Comparison of ENCODE assay signal across 15 cellular contexts in genomic region chr15:58523634-58524033, GRCh38.
"Had no signal": no experiment of that assay in that cellular context is flagged by ENCODE, and none has a peak within 500 bp of the region (broad histone marks: within the 10 kb centered on the region; RNA-seq: fewer than 3 reads in every experiment).

No MANE protein-coding gene starts in this region.

- H3K9me3 ChIP-seq: lower lobe of right lung, SJCRH30 had no signal

- H3K27me3 ChIP-seq: SJCRH30 had no signal

- H3K27ac ChIP-seq: lower lobe of right lung, SJCRH30 had no signal

- ATAC-seq: activated CD8-positive, alpha-beta T cell treated with anti-CD3 and anti-CD28 coated beads for 36 hours; activated naive CD4-positive, alpha-beta T cell treated with anti-CD3 and anti-CD28 coated beads, Interleukin-2, amount 50 U/mL, for 72 hours; activated T-cell treated with anti-CD3 and anti-CD28 coated beads, Interleukin-2, amount 50 U/mL, for 4 hours; natural killer cell treated with Interleukin-12 subunit alpha and Interleukin-12 subunit beta and Interleukin-15 and Interleukin-18, amount 100 ng/mL, for 72 hours had no signal

- H3K36me3 ChIP-seq: lower lobe of right lung, SJCRH30 had no signal

- DNase-seq: activated CD4-positive, alpha-beta T cell treated with anti-CD3 and anti-CD28 coated beads, Interleukin-2, amount 10 ng/mL, durations not matched to agents 24 days and 14 days; activated CD4-positive, CD25-positive, alpha-beta regulatory T cell; activated CD8-positive, alpha-beta T cell treated with anti-CD3 and anti-CD28 coated beads for 36 hours; activated gamma-delta T cell; activated T-cell treated with anti-CD3 and anti-CD28 coated beads, Interleukin-2, amount 50 U/mL, for 4 hours; erythroblast; kidney glomerular epithelial cell; lower lobe of right lung; SJCRH30; stimulated activated CD4-positive, alpha-beta T cell treated with anti-CD3 and anti-CD28 coated beads, Interleukin-12 subunit alpha, Interleukin-12 subunit beta, amount 100 ng/mL, for 4 hours; stimulated activated CD4-positive, alpha-beta T cell treated with anti-CD3 and anti-CD28 coated beads, Interleukin-1b, Interleukin-23, amount 100 ng/mL, for 48 hours; stimulated activated naive CD4-positive, alpha-beta T cell treated with Interleukin-2 at 50 U/mL for 16 hours; T1000 had no signal

- H3K4me3 ChIP-seq: lower lobe of right lung, SJCRH30 had no signal
